In the genomic region with DNA sequence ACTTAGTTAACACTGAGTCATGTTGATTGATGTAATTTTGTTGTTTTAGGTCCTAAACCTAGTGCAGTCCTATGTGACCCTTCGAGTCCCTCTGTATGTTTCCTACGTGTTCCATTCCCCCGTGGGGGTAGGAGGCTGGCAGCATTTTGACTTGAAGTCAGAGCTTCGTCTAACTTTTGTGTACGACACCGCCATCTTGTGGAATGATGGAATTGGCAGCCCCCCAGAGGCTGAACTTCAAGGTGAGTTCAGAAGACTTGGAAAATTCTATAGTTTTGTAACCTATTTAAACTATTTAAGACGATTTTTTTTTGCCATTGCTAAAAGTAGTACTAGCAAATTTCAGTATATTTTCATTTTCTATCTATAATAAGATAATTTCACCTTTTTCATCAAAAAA, we compare ENCODE assay signal across 8 cellular contexts.
DNase-seq lines count a peak whose midpoint lies in the region; ATAC-seq lines count a peak whose summit lies in the region.

No MANE protein-coding gene starts in this region.

- DNase-seq in Daoy (ENCODE audit: low read depth) (peak; percentile 17), NAMALWA (ENCODE audit: low spot score) (peak; percentile 72), foreskin melanocyte (peak; percentile 40), retina (peak; percentile 26), T-helper 17 cell (no peak)
- DNase-seq in activated CD4-positive, alpha-beta memory T cell treated with anti-CD3 and anti-CD28 coated beads, Interleukin-2, amount 10 ng/mL, durations not matched to agents 7 days and 5 days, result peak; percentile 33

- no peak overlapping the region for H3K4me3 Mint-ChIP-seq in activated CD4-positive, alpha-beta memory T cell treated with anti-CD3 and anti-CD28 coated beads, Interleukin-2, amount 10 ng/mL, durations not matched to agents 7 days and 5 days
- no peak overlapping the region for H3K4me3 Mint-ChIP-seq in T-helper 17 cell

- POLR2A ChIA-PET in activated CD4-positive, alpha-beta memory T cell treated with anti-CD3 and anti-CD28 coated beads, Interleukin-2, amount 10 ng/mL, durations not matched to agents 7 days and 5 days (lab: Charles Lee), result no interaction called here

- H3K9me3 ChIP-seq in T-helper 17 cell (ENCODE audit: control insufficient read depth, low read length, poor library complexity, severe bottlenecking), result no peaks in the 10 kb centered on the region

- no peaks in the 10 kb centered on the region for H3K36me3 Mint-ChIP-seq in activated CD4-positive, alpha-beta memory T cell treated with anti-CD3 and anti-CD28 coated beads, Interleukin-2, amount 10 ng/mL, durations not matched to agents 7 days and 5 days (ENCODE audit: low read depth)
- no peaks in the 10 kb centered on the region for H3K36me3 Mint-ChIP-seq in T-helper 17 cell (ENCODE audit: low read depth)

- ATAC-seq in GM21529 (IDR thresholded peaks at IDR 0.05; ENCODE audit: unreplicated experiment) (peak; percentile 65), GM21447 (IDR thresholded peaks at IDR 0.05; ENCODE audit: unreplicated experiment) (no peak), T-helper 17 cell (no peak)

- H3K4me1 Mint-ChIP-seq in activated CD4-positive, alpha-beta memory T cell treated with anti-CD3 and anti-CD28 coated beads, Interleukin-2, amount 10 ng/mL, durations not matched to agents 7 days and 5 days, result no peaks in the 10 kb centered on the region
- H3K4me1 Mint-ChIP-seq in T-helper 17 cell, result peaks cover 4% of the 10 kb centered on the region

- no peak overlapping the region for H3K27ac Mint-ChIP-seq in activated CD4-positive, alpha-beta memory T cell treated with anti-CD3 and anti-CD28 coated beads, Interleukin-2, amount 10 ng/mL, durations not matched to agents 7 days and 5 days
- H3K27ac Mint-ChIP-seq in T-helper 17 cell, result no peak overlapping the region

- no peaks in the 10 kb centered on the region for H3K9me3 Mint-ChIP-seq in activated CD4-positive, alpha-beta memory T cell treated with anti-CD3 and anti-CD28 coated beads, Interleukin-2, amount 10 ng/mL, durations not matched to agents 7 days and 5 days

- CTCF ChIA-PET in activated CD4-positive, alpha-beta memory T cell treated with anti-CD3 and anti-CD28 coated beads, Interleukin-2, amount 10 ng/mL, durations not matched to agents 7 days and 5 days (lab: Charles Lee), result interaction anchor here (0.7 to 1.4 kb wide), 3 partner anchors 10 to 187 kb away, joined by 3 read pairs; no protein-coding TSS in a partner anchor

- peaks cover 14% of the 10 kb centered on the region for H3K27me3 Mint-ChIP-seq in activated CD4-positive, alpha-beta memory T cell treated with anti-CD3 and anti-CD28 coated beads, Interleukin-2, amount 10 ng/mL, durations not matched to agents 7 days and 5 days
- H3K27me3 Mint-ChIP-seq in T-helper 17 cell, result peaks cover 35% of the 10 kb centered on the region

Comparison
In these comparisons a context has a peak if more than half of its experiments do, and no peak if none do; other contexts are left out.
1. DNase-seq: peak in Daoy (single experiment), NAMALWA (single experiment), activated CD4-positive, alpha-beta memory T cell treated with anti-CD3 and anti-CD28 coated beads, Interleukin-2, amount 10 ng/mL, durations not matched to agents 7 days and 5 days (single experiment), foreskin melanocyte (single experiment) and retina (single experiment); none in T-helper 17 cell (0 of 3).